30 cellular contexts compared by ENCODE assay signal in genomic region chr5:133453084-133453765, GRCh38.
"Had no signal": no experiment of that assay in that cellular context is flagged by ENCODE, and none has a peak within 500 bp of the region (broad histone marks: within the 10 kb centered on the region; RNA-seq: fewer than 3 reads in every experiment).

No MANE protein-coding gene starts in this region.

- H3K27me3 ChIP-seq: body of pancreas, colonic mucosa, dorsolateral prefrontal cortex had no signal

- H3K9me3 ChIP-seq: body of pancreas, colonic mucosa had no signal

- H3K9me3 Mint-ChIP-seq: activated B cell treated with CpG ODN at 0.5 μM for 24 hours; activated CD8-positive, alpha-beta T cell treated with anti-CD3 and anti-CD28 coated beads for 36 hours; activated naive CD4-positive, alpha-beta T cell treated with anti-CD3 and anti-CD28 coated beads, Interleukin-2, amount 10 ng/mL, durations not matched to agents 7 days and 5 days; activated naive CD4-positive, alpha-beta T cell treated with anti-CD3 and anti-CD28 coated beads, Interleukin-2, amount 50 U/mL, for 72 hours; activated naive CD8-positive, alpha-beta T cell treated with anti-CD3 and anti-CD28 coated beads, Interleukin-2, amount 10 ng/mL, durations not matched to agents 7 days and 5 days; activated T-cell treated with anti-CD3 and anti-CD28 coated beads, Interleukin-2, amount 50 U/mL, for 24 hours; activated T-cell treated with anti-CD3 and anti-CD28 coated beads, Interleukin-2, amount 50 U/mL, for 72 hours; dendritic cell treated with granulocyte-macrophage colony-stimulating factor and Interleukin-4, amounts not matched to agents 40 ng/mL and 50 ng/mL, for 4 days; endodermal cell; T-cell; T-helper 1 cell treated with Interleukin-12 subunit alpha and Interleukin-12 subunit beta and Interleukin-4 antibody, amounts not matched to agents 30 μg/mL and 1 μg/mL, for 36 hours had no signal

- H3K4me1 ChIP-seq: body of pancreas, colonic mucosa had no signal

- H3K36me3 Mint-ChIP-seq: activated naive CD4-positive, alpha-beta T cell treated with anti-CD3 and anti-CD28 coated beads, Interleukin-2, amount 10 ng/mL, durations not matched to agents 7 days and 5 days; activated naive CD4-positive, alpha-beta T cell treated with anti-CD3 and anti-CD28 coated beads, Interleukin-2, amount 50 U/mL, for 72 hours; activated naive CD8-positive, alpha-beta T cell treated with anti-CD3 and anti-CD28 coated beads, Interleukin-2, amount 10 ng/mL, durations not matched to agents 7 days and 5 days; T-cell had no signal

- FAIRE-seq: frontal cortex had no signal

- H3K27ac ChIP-seq: body of pancreas, colonic mucosa, WERI-Rb-1 had no signal

- H3K4me3 ChIP-seq: body of pancreas, colonic mucosa, dorsolateral prefrontal cortex had no signal

- H3K27ac Mint-ChIP-seq: activated B cell treated with CpG ODN at 0.5 μM for 24 hours; activated CD8-positive, alpha-beta T cell treated with anti-CD3 and anti-CD28 coated beads for 36 hours; activated naive CD4-positive, alpha-beta T cell treated with anti-CD3 and anti-CD28 coated beads, Interleukin-2, amount 10 ng/mL, durations not matched to agents 7 days and 5 days; activated naive CD8-positive, alpha-beta T cell treated with anti-CD3 and anti-CD28 coated beads, Interleukin-2, amount 10 ng/mL, durations not matched to agents 7 days and 5 days; activated T-cell treated with anti-CD3 and anti-CD28 coated beads, Interleukin-2, amount 50 U/mL, for 24 hours; activated T-cell treated with anti-CD3 and anti-CD28 coated beads, Interleukin-2, amount 50 U/mL, for 72 hours; dendritic cell treated with granulocyte-macrophage colony-stimulating factor and Interleukin-4, amounts not matched to agents 40 ng/mL and 50 ng/mL, for 4 days; endodermal cell; T-cell; T-helper 1 cell treated with Interleukin-12 subunit alpha and Interleukin-12 subunit beta and Interleukin-4 antibody, amounts not matched to agents 30 μg/mL and 1 μg/mL, for 36 hours had no signal

- H3K36me3 ChIP-seq: colonic mucosa, WERI-Rb-1 had no signal

- H3K4me3 Mint-ChIP-seq: activated B cell treated with CpG ODN at 0.5 μM for 24 hours; activated CD8-positive, alpha-beta T cell treated with anti-CD3 and anti-CD28 coated beads for 36 hours; activated naive CD4-positive, alpha-beta T cell treated with anti-CD3 and anti-CD28 coated beads, Interleukin-2, amount 10 ng/mL, durations not matched to agents 7 days and 5 days; activated naive CD8-positive, alpha-beta T cell treated with anti-CD3 and anti-CD28 coated beads, Interleukin-2, amount 10 ng/mL, durations not matched to agents 7 days and 5 days; activated T-cell treated with anti-CD3 and anti-CD28 coated beads, Interleukin-2, amount 50 U/mL, for 24 hours; activated T-cell treated with anti-CD3 and anti-CD28 coated beads, Interleukin-2, amount 50 U/mL, for 72 hours; dendritic cell treated with granulocyte-macrophage colony-stimulating factor and Interleukin-4, amounts not matched to agents 40 ng/mL and 50 ng/mL, for 4 days; endodermal cell; T-cell; T-helper 1 cell treated with Interleukin-12 subunit alpha and Interleukin-12 subunit beta and Interleukin-4 antibody, amounts not matched to agents 30 μg/mL and 1 μg/mL, for 36 hours had no signal

- H3K4me1 Mint-ChIP-seq: activated B cell treated with CpG ODN at 0.5 μM for 24 hours; activated naive CD4-positive, alpha-beta T cell treated with anti-CD3 and anti-CD28 coated beads, Interleukin-2, amount 10 ng/mL, durations not matched to agents 7 days and 5 days; activated naive CD8-positive, alpha-beta T cell treated with anti-CD3 and anti-CD28 coated beads, Interleukin-2, amount 10 ng/mL, durations not matched to agents 7 days and 5 days; endodermal cell had no signal

- ATAC-seq: activated CD4-positive, CD25-positive, alpha-beta regulatory T cell treated with anti-CD3 and anti-CD28 coated beads, Interleukin-2, amount 50 U/mL, for 24 hours; activated CD8-positive, alpha-beta T cell treated with anti-CD3 and anti-CD28 coated beads for 36 hours; activated naive CD4-positive, alpha-beta T cell treated with anti-CD3 and anti-CD28 coated beads, Interleukin-2, amount 50 U/mL, for 72 hours; activated T-cell treated with anti-CD3 and anti-CD28 coated beads, Interleukin-2, amount 50 U/mL, for 72 hours; body of pancreas; T-cell had no signal

- DNase-seq: activated B cell treated with CpG ODN at 0.5 μM for 24 hours; activated CD4-positive, alpha-beta T cell treated with anti-CD3 and anti-CD28 coated beads for 48 hours; activated CD4-positive, alpha-beta T cell treated with anti-CD3 and anti-CD28 coated beads, Interleukin-2, amount 50 U/mL, for 1 hour; activated CD4-positive, alpha-beta T cell treated with anti-CD3 and anti-CD28 coated beads, Interleukin-2, amount 50 U/mL, for 48 hours; activated CD8-positive, alpha-beta memory T cell treated with anti-CD3 and anti-CD28 coated beads, Interleukin-2, amount 50 U/mL, for 48 hours; activated CD8-positive, alpha-beta T cell treated with anti-CD3 and anti-CD28 coated beads for 36 hours; activated gamma-delta T cell; activated naive CD4-positive, alpha-beta T cell; activated naive CD4-positive, alpha-beta T cell treated with anti-CD3 and anti-CD28 coated beads, Interleukin-2, amount 10 ng/mL, durations not matched to agents 7 days and 5 days; activated naive CD8-positive, alpha-beta T cell treated with anti-CD3 and anti-CD28 coated beads, Interleukin-2, amount 10 ng/mL, durations not matched to agents 7 days and 5 days; activated T-cell treated with anti-CD3 and anti-CD28 coated beads for 4 hours; activated T-cell treated with anti-CD3 and anti-CD28 coated beads, Interleukin-2, amount 50 U/mL, for 24 hours; activated T-cell treated with anti-CD3 and anti-CD28 coated beads, Interleukin-2, amount 50 U/mL, for 72 hours; aorta; body of pancreas; caudate nucleus; colonic mucosa; dorsolateral prefrontal cortex; effector memory CD4-positive, alpha-beta T cell; endodermal cell; foreskin fibroblast; SW 1271; T-cell; T1000; WERI-Rb-1 had no signal
